In the genomic region with DNA sequence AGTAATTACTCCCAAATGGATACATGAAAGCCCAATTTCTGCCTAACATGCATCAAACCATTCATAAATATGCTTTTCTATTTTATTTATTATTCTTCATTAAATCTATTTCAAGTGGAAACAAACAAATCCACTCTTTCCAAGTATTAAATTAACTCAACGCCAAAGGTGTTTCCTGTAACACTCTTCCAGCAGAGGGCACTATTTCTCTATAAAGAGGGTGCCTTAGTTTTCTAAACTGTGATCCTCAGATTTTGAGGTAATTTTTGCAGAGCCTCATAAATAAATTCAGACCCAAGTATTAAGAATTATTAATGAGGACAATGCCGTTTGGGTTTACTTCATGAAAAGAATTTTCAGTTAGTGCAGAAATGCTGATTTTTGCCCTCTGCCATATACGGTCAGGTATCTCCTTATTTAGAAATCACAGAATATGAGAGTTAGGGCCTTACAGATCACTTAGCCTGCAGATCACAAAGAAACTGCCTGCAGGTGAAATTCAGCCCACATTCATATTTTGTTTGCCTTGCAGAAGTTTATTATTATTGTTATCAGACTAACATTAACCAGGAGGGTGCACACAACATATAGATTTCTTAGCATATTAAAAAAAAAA, we compare ENCODE assay signal across 8 cellular contexts. TPM values are rescaled to one million over a fixed set of nuclear protein-coding genes. Genes with fewer than 3 reads are reported as not detected.
A peak's percentile ranks its signal among the peaks of the same experiment; 100 is the strongest.
DNase-seq lines count a peak whose midpoint lies in the region; ATAC-seq, FAIRE-seq and TF ChIP-seq lines count a peak whose summit lies in the region.

No MANE protein-coding gene starts in this region.

- no peaks in the 10 kb centered on the region for H3K27me3 ChIP-seq in brain microvascular endothelial cell (replicated peaks)
- no peaks in the 10 kb centered on the region for H3K27me3 ChIP-seq in transverse colon

- H3K27ac ChIP-seq in brain microvascular endothelial cell (no peak overlapping the region), transverse colon (no peak overlapping the region)

- 22 to 25% methylated on average over 3 of the region's 3 CpGs for WGBS in transverse colon (ENCODE audit: low coverage in 1 of 2), 2 donors

- TF ChIP-seq EP300 in transverse colon (IDR thresholded peaks at IDR 0.05; ENCODE audit: low read depth), result no peak

- H3K4me1 ChIP-seq in transverse colon, result peaks cover 0 to 7% (median 0%) of the 10 kb centered on the region in 4 donors

- no peak for TF ChIP-seq POLR2A in transverse colon (IDR thresholded peaks at IDR 0.05)

- DNase-seq in DMS153 (lab: John Stamatoyannopoulos, UW) (peak; percentile 58), HTR-8/SVneo (ENCODE audit: insufficient read length, low spot score) (peak; percentile 59), NCI-H82 (lab: John Stamatoyannopoulos, UW) (peak; percentile 84), brain microvascular endothelial cell (peak; percentile 36), transverse colon (no peak)
- DNase-seq in activated T-cell treated with anti-CD3 and anti-CD28 coated beads, Interleukin-2, amount 50 U/mL, for 48 hours, result no peak

- H3K36me3 ChIP-seq in brain microvascular endothelial cell (replicated peaks) (no peaks in the 10 kb centered on the region), transverse colon (no peaks in the 10 kb centered on the region)

- FAIRE-seq in HTR-8/SVneo (lab: Jason Lieb, UNC), result no peak
- FAIRE-seq in islet of Langerhans (lab: Jason Lieb, UNC), result peak; percentile 100

- H3K9me3 ChIP-seq in transverse colon, result no peaks in the 10 kb centered on the region

- peak; percentile 53 for TF ChIP-seq CTCF in brain microvascular endothelial cell (IDR thresholded peaks at IDR 0.05; ENCODE audit: low read depth, low read length, missing control alignments)
- TF ChIP-seq CTCF in transverse colon (IDR thresholded peaks at IDR 0.05), result peak; percentile 87 to 90 (median 87)

- no peak overlapping the region for H3K4me3 ChIP-seq in brain microvascular endothelial cell (ENCODE audit: low read depth, low read length)
- no peak overlapping the region for H3K4me3 ChIP-seq in transverse colon

- in situ Hi-C loops in brain microvascular endothelial cell (cut with HindIII; ENCODE audit: low pct_ligation_motif_present, low sequenced_read_pairs) (no loop called here), transverse colon (cut with MboI; ENCODE audit: low pct_ligation_motif_present in 1 of 4, low pct_unique_long_range_greater_than_20kb in 1 of 4, low sequenced_read_pairs in 3 of 4) (loop anchor here in 3 of 4 donors (5.0 to 25.0 kb wide), 5 partner anchors 547 to 1197 kb away; a partner anchor contains a TSS)

- intact Hi-C loops in transverse colon (cut with DNase I; ENCODE audit: low total_unique reads), result loop anchor here (2.0 kb wide), 1 partner anchor 29 kb away; no protein-coding TSS in a partner anchor

- no peak for ATAC-seq in HG02973 (IDR thresholded peaks at IDR 0.05; ENCODE audit: unreplicated experiment)

RNA-seq across cellular contexts. Expression of a gene that starts 40.1 kb away (rescaled TPM):
- total RNA-seq in transverse colon, result 10 to 100 TPM; 38.8 to 57.5 (median 56.2) TPM

RNA-seq across cellular contexts. Expression of a gene that starts 43.9 kb away (rescaled TPM):
- total RNA-seq in transverse colon, result 100 to 1,000 TPM; 315 to 440 (median 376) TPM

Comparison
In these comparisons a context has a peak if more than half of its experiments do, and no peak if none do; other contexts are left out.
1. DNase-seq: peak in DMS153 (single experiment), HTR-8/SVneo (single experiment), NCI-H82 (single experiment) and brain microvascular endothelial cell (single experiment); none in transverse colon (single experiment) and activated T-cell treated with anti-CD3 and anti-CD28 coated beads, Interleukin-2, amount 50 U/mL, for 48 hours (0 of 2).